8 cellular contexts compared by ENCODE assay signal in genomic region chr5:124651663-124652513, GRCh38.
DNase-seq lines count a peak whose midpoint lies in the region; ATAC-seq and TF ChIP-seq lines count a peak whose summit lies in the region.

No MANE protein-coding gene starts in this region.

- peak overlapping the region; percentile 71 for H3K14ac ChIP-seq in IMR-90 (replicated peaks; ENCODE audit: low read depth, low read length)

- dilution Hi-C loops in IMR-90 (cut with HindIII; ENCODE audit: low sequenced_read_pairs, unreplicated experiment), result no loop called here

- DNase-seq in DMS 273 treated with DMSO at 0.1 percent for 48 hours (lab: John Stamatoyannopoulos, UW) (peak; percentile 59), IMR-90 (no peak), OCI-M2 (lab: John Stamatoyannopoulos, UW; ENCODE audit: unreplicated experiment) (peak; percentile 24), T47D (ENCODE audit: low read depth in 1 of 2, low spot score in 1 of 2) (peak; percentile 66 to 83), retinal pigment epithelial cell (ENCODE audit: low read depth) (peak; percentile 29)
- DNase-seq in effector CD4-positive, alpha-beta T cell, result no peak

- H3K36me3 ChIP-seq in IMR-90 (ENCODE audit: control insufficient read depth, insufficient read depth, low read length), result peaks cover 17% of the 10 kb centered on the region

- POLR2A ChIA-PET in IMR-90 (lab: Charles Lee; ENCODE audit: unreplicated experiment), result interaction anchor here (0.7 to 0.9 kb wide), 2 partner anchors 93 to 579 kb away, joined by 3 to 4 read pairs; no protein-coding TSS in a partner anchor

- peak overlapping the region; percentile 55 to 92 for H4K8ac ChIP-seq in IMR-90 (ENCODE audit: low read depth in 2 of 2, low read length in 2 of 2)

- peak overlapping the region; percentile 46; the same call in 2 of the 3 replicates for H2BK15ac ChIP-seq in IMR-90 (ENCODE audit: low read depth, low read length)

- H3K9me1 ChIP-seq in IMR-90 (ENCODE audit: insufficient read depth, low read length), result peaks cover 14% of the 10 kb centered on the region

- H3K9ac ChIP-seq in IMR-90 (ENCODE audit: low read depth, low read length), result peak overlapping the region; percentile 61

- CTCF ChIA-PET in IMR-90 (lab: Yijun Ruan, JAX), result no interaction called here

- H3K4me3 ChIP-seq in IMR-90 (ENCODE audit: insufficient read depth, low read depth, low read length) (peak overlapping the region; percentile 51), iPS-18c (ENCODE audit: insufficient read depth, low read depth, low read length) (peak overlapping the region; percentile 40; the same call in 1 of the 2 replicates), retinal pigment epithelial cell (ENCODE audit: low read length) (peak overlapping the region; percentile 59)

- in situ Hi-C loops in IMR-90 (cut with MboI; ENCODE audit: low sequenced_read_pairs) (no loop called here), T47D (cut with HindIII; ENCODE audit: low pct_unique_long_range_greater_than_20kb, low sequenced_read_pairs) (no loop called here)

- peak overlapping the region; percentile 97 for H3K23ac ChIP-seq in IMR-90 (ENCODE audit: low read depth, low read length)

- peak overlapping the region; percentile 90 for H2AFZ ChIP-seq in IMR-90 (replicated peaks; ENCODE audit: low read length, poor library complexity)

- ATAC-seq in GM19463 (IDR thresholded peaks at IDR 0.05; ENCODE audit: unreplicated experiment) (peak; percentile 14), IMR-90 (ENCODE audit: low read depth) (peak; percentile 85)

- H3K4me1 ChIP-seq in IMR-90 (ENCODE audit: control insufficient read depth, insufficient read depth, low read length), result peaks cover 30% of the 10 kb centered on the region

- peak overlapping the region; percentile 88 for H4K91ac ChIP-seq in IMR-90 (ENCODE audit: insufficient read depth, low read depth, low read length)

- peak overlapping the region; percentile 78 for H4K5ac ChIP-seq in IMR-90 (ENCODE audit: low read depth, low read length)

- H2AK5ac ChIP-seq in IMR-90 (ENCODE audit: low read depth, low read length), result peak overlapping the region; percentile 75; the same call in 1 of the 2 replicates

- peak overlapping the region; percentile 85 for H3K18ac ChIP-seq in IMR-90 (ENCODE audit: low read depth, low read length)

- no TSS peak for BruUV-seq in IMR-90 (replicated peaks; lab: Mats Ljungman, UMichigan)

- H3K4me2 ChIP-seq in IMR-90 (ENCODE audit: low read depth, low read length), result peak overlapping the region; percentile 81

- peak overlapping the region; percentile 93 for H3K4ac ChIP-seq in IMR-90 (ENCODE audit: low read depth, low read length)

- no peak for TF ChIP-seq CTCF in IMR-90 (conservative IDR thresholded peaks at IDR 0.05; ENCODE audit: low read depth, low read length)
- no peak for TF ChIP-seq CTCF in retinal pigment epithelial cell (conservative IDR thresholded peaks at IDR 0.05; ENCODE audit: low read depth, low read length)

- 2% methylated on average over 10 of the region's 54 CpGs; no CpG with 5 or more reads in 1 of the 2 experiments for WGBS in IMR-90 (ENCODE audit: extremely low coverage in 2 of 2, insufficient read length in 1 of 2), 2 experiments

- H4K20me1 ChIP-seq in IMR-90 (ENCODE audit: insufficient read depth, low read length), result peaks cover 5% of the 10 kb centered on the region; the same call in 1 of the 2 replicates

- no peaks in the 10 kb centered on the region for H3K27me3 ChIP-seq in IMR-90 (ENCODE audit: control insufficient read depth, insufficient read depth, low read length)

- peaks cover 30 to 63% of the 10 kb centered on the region in 2 experiments for H3K79me1 ChIP-seq in IMR-90 (ENCODE audit: low read depth in 1 of 2, low read length in 2 of 2)

- peak overlapping the region; percentile 90 for H2BK120ac ChIP-seq in IMR-90 (ENCODE audit: low read depth, low read length)

- H2BK20ac ChIP-seq in IMR-90 (ENCODE audit: low read depth, low read length), result peak overlapping the region; percentile 89

- peak; percentile 50; the same call in 1 of the 2 replicates for TF ChIP-seq POLR2A in IMR-90 (IDR thresholded peaks at IDR 0.05; ENCODE audit: low read depth, low read length)

- peak overlapping the region; percentile 95; the same call in 1 of the 2 replicates for H3K56ac ChIP-seq in IMR-90 (ENCODE audit: extremely low read depth, insufficient read depth, low read length)

- intact Hi-C loops in IMR-90 (cut with micrococcal nuclease), result loop anchor here (2.0 to 10.0 kb wide), 6 partner anchors 93 to 981 kb away; no protein-coding TSS in a partner anchor

- peak overlapping the region; percentile 88 for H2AK9ac ChIP-seq in IMR-90 (replicated peaks; ENCODE audit: low read depth, low read length, poor library complexity)

- H3K9me3 ChIP-seq in IMR-90 (ENCODE audit: control insufficient read depth, insufficient read depth, low read length) (no peaks in the 10 kb centered on the region), iPS-18c (ENCODE audit: control insufficient read depth, insufficient read depth, low read length) (no peaks in the 10 kb centered on the region)

- peak overlapping the region; percentile 87 for H2BK5ac ChIP-seq in IMR-90 (ENCODE audit: low read depth, low read length, poor library complexity, severe bottlenecking)

- no peak for TF ChIP-seq RAD21 in IMR-90 (IDR thresholded peaks at IDR 0.05; ENCODE audit: low read length)

- H3K27ac ChIP-seq in IMR-90 (ENCODE audit: insufficient read depth, low read length), result peak overlapping the region; percentile 82

TF ChIP-seq in IMR-90, 13 proteins besides CTCF, POLR2A, EP300 and RAD21:
- TF ChIP-seq RFX5 (IDR thresholded peaks at IDR 0.05; ENCODE audit: low read depth, low read length) (0 out of 2 replicates have a peak, but pooled peaks have one; percentile 24), NFE2L2 (IDR thresholded peaks at IDR 0.05; ENCODE audit: low read depth, low read length) (no peak), CEBPB (IDR thresholded peaks at IDR 0.05; ENCODE audit: low read depth, low read length) (no peak), MXI1 (IDR thresholded peaks at IDR 0.05; ENCODE audit: borderline replicate concordance, low read depth, low read length) (0 out of 2 replicates have a peak, but pooled peaks have one; percentile 54), MAZ (IDR thresholded peaks at IDR 0.05; ENCODE audit: borderline replicate concordance, low read depth, low read length) (no peak), BHLHE40 (IDR thresholded peaks at IDR 0.05; ENCODE audit: low read depth, low read length) (no peak), ELK1 (IDR thresholded peaks at IDR 0.05; ENCODE audit: borderline replicate concordance, low read depth, low read length) (no peak), SMC3 (IDR thresholded peaks at IDR 0.05; ENCODE audit: low read depth, low read length) (no peak), RCOR1 (IDR thresholded peaks at IDR 0.05; ENCODE audit: insufficient replicate concordance, low read length) (no peak), MAFK (IDR thresholded peaks at IDR 0.05; ENCODE audit: low read depth, low read length) (no peak), FOS (IDR thresholded peaks at IDR 0.05; ENCODE audit: low read depth, low read length) (no peak), CHD1 (IDR thresholded peaks at IDR 0.05; ENCODE audit: low read depth, low read length) (no peak)
TF ChIP-seq in IMR-90: peak in this region for 2.

Comparison
In these comparisons a context has a peak if more than half of its experiments do, and no peak if none do; other contexts are left out.
1. DNase-seq: peak in DMS 273 treated with DMSO at 0.1 percent for 48 hours (single experiment), OCI-M2 (single experiment), T47D (2 of 2) and retinal pigment epithelial cell (single experiment); none in IMR-90 (single experiment) and effector CD4-positive, alpha-beta T cell (single experiment).
2. Peak in every context shown above with its lines, with median percentiles within 50 percentile points of each other: H3K4me3 ChIP-seq.